Comparison of ENCODE assay signal across 8 cellular contexts in genomic region chr4:25913851-25914669, GRCh38. TPM values are rescaled to one million over a fixed set of nuclear protein-coding genes. Genes with fewer than 3 reads are reported as not detected.
DNase-seq lines count a peak whose midpoint lies in the region; ATAC-seq and TF ChIP-seq lines count a peak whose summit lies in the region.

Gene SMIM20, plus strand, starts transcription at chr4:25914220. Its CDS starts 94 bp downstream, at chr4:25914314.

- no peak for TF ChIP-seq CTCF in psoas muscle (IDR thresholded peaks at IDR 0.05)

- intact Hi-C loops in left cardiac atrium (cut with DNase I), result no loop called here
- intact Hi-C loops in psoas muscle (cut with DNase I), result no loop called here

- ATAC-seq in HG02852 (IDR thresholded peaks at IDR 0.05; ENCODE audit: unreplicated experiment) (peak; percentile 91), left cardiac atrium (peak; percentile 98 to 99), psoas muscle (peak; percentile 98 to 99 (median 98))

- peak within 1 kb of the TSS; percentile 97 for H3K4me3 Mint-ChIP-seq in T-helper 1 cell treated with Interleukin-12 subunit alpha and Interleukin-12 subunit beta and Interleukin-4 antibody, amounts not matched to agents 30 μg/mL and 1 μg/mL, for 36 hours

- H3K4me1 ChIP-seq in psoas muscle (peaks cover 10% of the 10 kb centered on the region), urinary bladder (ENCODE audit: insufficient read depth) (no peaks in the 10 kb centered on the region)

- H3K9me3 ChIP-seq in psoas muscle, result no peaks in the 10 kb centered on the region

- peaks cover 14% of the 10 kb centered on the region for H3K27me3 Mint-ChIP-seq in T-helper 1 cell treated with Interleukin-12 subunit alpha and Interleukin-12 subunit beta and Interleukin-4 antibody, amounts not matched to agents 30 μg/mL and 1 μg/mL, for 36 hours (ENCODE audit: low read depth)

- H3K36me3 ChIP-seq in psoas muscle (ENCODE audit: insufficient read depth in 1 of 2, low read depth in 1 of 2), result peaks cover 0 to 3% of the 10 kb centered on the region in 2 donors
- no peaks in the 10 kb centered on the region for H3K36me3 ChIP-seq in urinary bladder (ENCODE audit: insufficient read depth)

- no peaks in the 10 kb centered on the region for H3K27me3 ChIP-seq in psoas muscle (ENCODE audit: insufficient read depth in 3 of 3, low read length in 2 of 3)

- H3K4me1 Mint-ChIP-seq in T-helper 1 cell treated with Interleukin-12 subunit alpha and Interleukin-12 subunit beta and Interleukin-4 antibody, amounts not matched to agents 30 μg/mL and 1 μg/mL, for 36 hours (ENCODE audit: low read depth), result peaks cover 15% of the 10 kb centered on the region

- DNase-seq in NCI-H1436 treated with DMSO at 0.1 percent for 48 hours (lab: John Stamatoyannopoulos, UW) (peak; percentile 42), amniotic stem cell (lab: John Stamatoyannopoulos, UW) (peak; percentile 66), left cardiac atrium (peak; percentile 94), psoas muscle (peak; percentile 91 to 97)

- TF ChIP-seq POLR2A in GM15510 (IDR thresholded peaks at IDR 0.05; ENCODE audit: borderline replicate concordance, extremely low read depth, insufficient read length), result peak; percentile 81

- peak within 1 kb of the TSS; percentile 98 for H3K27ac Mint-ChIP-seq in T-helper 1 cell treated with Interleukin-12 subunit alpha and Interleukin-12 subunit beta and Interleukin-4 antibody, amounts not matched to agents 30 μg/mL and 1 μg/mL, for 36 hours

- no peaks in the 10 kb centered on the region for H3K9me3 Mint-ChIP-seq in T-helper 1 cell treated with Interleukin-12 subunit alpha and Interleukin-12 subunit beta and Interleukin-4 antibody, amounts not matched to agents 30 μg/mL and 1 μg/mL, for 36 hours

- WGBS in psoas muscle, 3 donors, result 1 to 2% (median 2%) methylated on average over 37 to 57 of the region's 57 CpGs
- WGBS in urinary bladder, result 2% methylated on average over 57 of the region's 57 CpGs

- H3K4me3 ChIP-seq in psoas muscle, result peak within 1 kb of the TSS; percentile 93
- peak within 1 kb of the TSS; percentile 72 for H3K4me3 ChIP-seq in urinary bladder (ENCODE audit: low read depth, low read length)

- H3K36me3 Mint-ChIP-seq in T-helper 1 cell treated with Interleukin-12 subunit alpha and Interleukin-12 subunit beta and Interleukin-4 antibody, amounts not matched to agents 30 μg/mL and 1 μg/mL, for 36 hours (ENCODE audit: low read depth), result peaks cover 2% of the 10 kb centered on the region

- peak within 1 kb of the TSS; percentile 97 for H3K27ac ChIP-seq in psoas muscle
- H3K27ac ChIP-seq in urinary bladder (ENCODE audit: low read depth), result peak within 1 kb of the TSS; percentile 75

RNA-seq across cellular contexts. Expression of gene SMIM20, which starts in this region (rescaled TPM):
- total RNA-seq in left cardiac atrium (10 to 100 TPM; 26.6 to 34.2 TPM), psoas muscle (10 to 100 TPM; 30.9 to 47.6 (median 38.8) TPM), urinary bladder (41.8 TPM)
- polyA plus RNA-seq in psoas muscle (100 to 1,000 TPM in 1 of 3 donors, 10 to 100 TPM in 2; 51.6 to 100 (median 59.0) TPM), urinary bladder (48.9 TPM)

Comparison
In these comparisons a context has a peak if more than half of its experiments do, and no peak if none do; other contexts are left out.
1. Peak in every context shown above with its lines: DNase-seq, ATAC-seq, H3K4me3 ChIP-seq and H3K27ac ChIP-seq.
2. DNase-seq: peak in every context shown above with its lines; median percentile 94 in left cardiac atrium; 94 in psoas muscle; 66 in amniotic stem cell; 42 in NCI-H1436 treated with DMSO at 0.1 percent for 48 hours.